Comparison of ENCODE assay signal across 11 cellular contexts in the genomic region with DNA sequence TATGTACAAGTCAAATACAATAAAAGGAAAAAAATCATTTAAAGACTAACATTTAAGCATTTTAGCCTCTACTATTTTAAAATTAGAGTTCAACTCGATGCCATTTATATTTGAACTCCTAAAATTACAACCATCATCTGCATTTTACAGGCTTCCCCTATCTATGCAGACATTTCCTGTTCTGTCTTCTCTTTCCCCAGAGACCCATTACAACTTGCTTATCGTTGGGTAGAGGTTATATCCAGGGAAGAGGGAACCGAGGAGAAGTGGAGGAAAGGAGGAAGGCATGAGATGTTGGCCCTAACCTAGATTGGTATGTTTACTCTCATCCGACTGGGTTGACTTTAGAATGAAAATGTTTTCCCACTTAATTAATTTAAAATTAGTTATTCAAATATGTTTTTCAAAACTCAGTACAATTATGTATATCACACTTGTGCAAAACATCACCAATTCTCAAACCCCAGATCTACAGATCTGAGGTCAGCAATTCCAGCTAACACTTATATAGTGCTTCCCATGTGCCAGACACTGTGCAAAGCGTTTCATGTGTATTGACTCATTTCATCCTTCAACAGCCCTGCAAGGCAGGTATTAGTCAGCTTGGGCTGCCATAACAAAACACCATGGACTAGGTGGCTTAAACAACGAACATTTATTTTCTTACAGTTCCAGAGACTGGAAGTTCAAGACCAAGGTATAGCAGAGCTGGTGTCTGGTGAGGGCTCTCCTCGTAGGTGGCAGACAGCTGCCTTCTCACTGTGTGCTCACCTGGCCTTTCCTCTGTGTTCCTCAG. TPM values are rescaled to one million over a fixed set of nuclear protein-coding genes. Genes with fewer than 3 reads are reported as not detected.
DNase-seq lines count a peak whose midpoint lies in the region; ATAC-seq and TF ChIP-seq lines count a peak whose summit lies in the region.
"Had no signal": no experiment of that assay in that cellular context is flagged by ENCODE, and none has a peak within 500 bp of the region (broad histone marks: within the 10 kb centered on the region; RNA-seq: fewer than 3 reads in every experiment).

No MANE protein-coding gene starts in this region.

- H3K4me3 ChIP-seq in left ventricle myocardium inferior, result no peak overlapping the region
- H3K4me3 ChIP-seq in naive thymus-derived CD4-positive, alpha-beta T cell (ENCODE audit: low read length), result no peak overlapping the region
- H3K4me3 ChIP-seq in psoas muscle, result no peak overlapping the region
- H3K4me3 ChIP-seq: spleen had no signal

- no peaks in the 10 kb centered on the region for H3K9me3 Mint-ChIP-seq in activated naive CD4-positive, alpha-beta T cell treated with anti-CD3 and anti-CD28 coated beads, Interleukin-2, amount 50 U/mL, for 24 hours
- H3K9me3 Mint-ChIP-seq in stimulated activated naive B cell treated with anti-CD40 and anti-IgM and Interleukin-4, amounts not matched to agents 10 μg/mL and 1 μg/mL and 100 μg/mL, for 72 hours, result peaks cover 8 to 11% of the 10 kb centered on the region in 2 donors
- H3K9me3 Mint-ChIP-seq in naive thymus-derived CD4-positive, alpha-beta T cell, result peaks cover 0 to 2% (median 0%) of the 10 kb centered on the region in 11 donors

- no peaks in the 10 kb centered on the region for H3K36me3 ChIP-seq in left ventricle myocardium inferior
- H3K36me3 ChIP-seq in naive thymus-derived CD4-positive, alpha-beta T cell (ENCODE audit: control insufficient read depth in 2 of 3, insufficient read depth in 3 of 3, low read length in 3 of 3), result no peaks in the 10 kb centered on the region
- no peaks in the 10 kb centered on the region for H3K36me3 ChIP-seq in psoas muscle (ENCODE audit: insufficient read depth in 1 of 2, low read depth in 1 of 2)
- H3K36me3 ChIP-seq: spleen had no signal

- H3K27me3 Mint-ChIP-seq in activated naive CD4-positive, alpha-beta T cell treated with anti-CD3 and anti-CD28 coated beads, Interleukin-2, amount 50 U/mL, for 24 hours, result no peaks in the 10 kb centered on the region
- H3K27me3 Mint-ChIP-seq in stimulated activated naive B cell treated with anti-CD40 and anti-IgM and Interleukin-4, amounts not matched to agents 10 μg/mL and 1 μg/mL and 100 μg/mL, for 72 hours, result no peaks in the 10 kb centered on the region
- H3K27me3 Mint-ChIP-seq in naive thymus-derived CD4-positive, alpha-beta T cell, result peaks cover 0 to 17% (median 0%) of the 10 kb centered on the region in 5 donors

- H3K4me3 Mint-ChIP-seq in activated naive CD4-positive, alpha-beta T cell treated with anti-CD3 and anti-CD28 coated beads, Interleukin-2, amount 50 U/mL, for 24 hours, result no peak overlapping the region
- peak overlapping the region; percentile 12 to 54 for H3K4me3 Mint-ChIP-seq in stimulated activated naive B cell treated with anti-CD40 and anti-IgM and Interleukin-4, amounts not matched to agents 10 μg/mL and 1 μg/mL and 100 μg/mL, for 72 hours
- H3K4me3 Mint-ChIP-seq in naive thymus-derived CD4-positive, alpha-beta T cell, result no peak overlapping the region

- ATAC-seq in left cardiac atrium, result no peak
- peak; percentile 84 for ATAC-seq in stimulated activated naive B cell treated with anti-CD40 and anti-IgM and Interleukin-4, amounts not matched to agents 10 μg/mL and 1 μg/mL and 100 μg/mL, for 72 hours (replicated peaks)
- no peak for ATAC-seq in naive thymus-derived CD4-positive, alpha-beta T cell
- no peak for ATAC-seq in psoas muscle
- ATAC-seq: Panc1 had no signal

- 65 to 69% (median 67%) methylated on average over 7 of the region's 7 CpGs for WGBS in psoas muscle, 3 donors

- no peaks in the 10 kb centered on the region for H3K36me3 Mint-ChIP-seq in activated naive CD4-positive, alpha-beta T cell treated with anti-CD3 and anti-CD28 coated beads, Interleukin-2, amount 50 U/mL, for 24 hours
- H3K36me3 Mint-ChIP-seq in stimulated activated naive B cell treated with anti-CD40 and anti-IgM and Interleukin-4, amounts not matched to agents 10 μg/mL and 1 μg/mL and 100 μg/mL, for 72 hours, result peaks cover 11 to 13% of the 10 kb centered on the region in 2 donors
- peaks cover 0 to 3% (median 0%) of the 10 kb centered on the region in 5 donors for H3K36me3 Mint-ChIP-seq in naive thymus-derived CD4-positive, alpha-beta T cell

- POLR2A ChIA-PET in naive thymus-derived CD4-positive, alpha-beta T cell (lab: Charles Lee), result interaction anchor here (1.1 to 1.8 kb wide), 3 partner anchors 27 to 78 kb away, joined by 3 to 5 read pairs (median 3); no protein-coding TSS in a partner anchor

- TF ChIP-seq CTCF in left ventricle myocardium inferior (IDR thresholded peaks at IDR 0.05; ENCODE audit: borderline replicate concordance), result no peak
- TF ChIP-seq CTCF in psoas muscle (IDR thresholded peaks at IDR 0.05), result no peak

- H3K27ac ChIP-seq in left ventricle myocardium inferior (replicated peaks) (peak overlapping the region; percentile 1), psoas muscle (no peak overlapping the region)
- H3K27ac ChIP-seq in naive thymus-derived CD4-positive, alpha-beta T cell (ENCODE audit: low read depth, low read length), result no peak overlapping the region
- H3K27ac ChIP-seq: spleen had no signal

- H3K4me1 ChIP-seq in left ventricle myocardium inferior, result peaks cover 51% of the 10 kb centered on the region
- H3K4me1 ChIP-seq in naive thymus-derived CD4-positive, alpha-beta T cell (ENCODE audit: control insufficient read depth in 2 of 2, insufficient read depth in 2 of 2, low read length in 2 of 2), result peaks cover 23 to 32% of the 10 kb centered on the region in 2 donors
- H3K4me1 ChIP-seq in psoas muscle, result peaks cover 44% of the 10 kb centered on the region

- H3K27me3 ChIP-seq in left ventricle myocardium inferior (ENCODE audit: low read depth), result no peaks in the 10 kb centered on the region
- H3K27me3 ChIP-seq in naive thymus-derived CD4-positive, alpha-beta T cell (ENCODE audit: control insufficient read depth in 2 of 2, insufficient read depth in 2 of 2, low read length in 2 of 2), result no peaks in the 10 kb centered on the region
- H3K27me3 ChIP-seq in psoas muscle (ENCODE audit: insufficient read depth in 3 of 3, low read length in 2 of 3), result no peaks in the 10 kb centered on the region
- H3K27me3 ChIP-seq: spleen had no signal

- CTCF ChIA-PET in naive thymus-derived CD4-positive, alpha-beta T cell (lab: Charles Lee), result no interaction called here

- intact Hi-C loops in left ventricle myocardium inferior (cut with micrococcal nuclease), result no loop called here
- intact Hi-C loops in left cardiac atrium (cut with DNase I), result no loop called here
- intact Hi-C loops in naive thymus-derived CD4-positive, alpha-beta T cell (cut with micrococcal nuclease), result loop anchor here in 1 of 2 donors (2.0 to 10.0 kb wide), 2 partner anchors 13 to 563 kb away; no protein-coding TSS in a partner anchor
- intact Hi-C loops in psoas muscle (cut with DNase I), result loop anchor here in 1 of 2 donors (5.0 kb wide), 1 partner anchor 80 kb away; a partner anchor contains a TSS

- H3K27ac Mint-ChIP-seq in activated naive CD4-positive, alpha-beta T cell treated with anti-CD3 and anti-CD28 coated beads, Interleukin-2, amount 50 U/mL, for 24 hours, result peak overlapping the region; percentile 75
- peak overlapping the region; percentile 94 for H3K27ac Mint-ChIP-seq in stimulated activated naive B cell treated with anti-CD40 and anti-IgM and Interleukin-4, amounts not matched to agents 10 μg/mL and 1 μg/mL and 100 μg/mL, for 72 hours
- no peak overlapping the region for H3K27ac Mint-ChIP-seq in naive thymus-derived CD4-positive, alpha-beta T cell

- H3K4me1 Mint-ChIP-seq in activated naive CD4-positive, alpha-beta T cell treated with anti-CD3 and anti-CD28 coated beads, Interleukin-2, amount 50 U/mL, for 24 hours, result peaks cover 48% of the 10 kb centered on the region
- peaks cover 41 to 77% of the 10 kb centered on the region in 2 donors for H3K4me1 Mint-ChIP-seq in stimulated activated naive B cell treated with anti-CD40 and anti-IgM and Interleukin-4, amounts not matched to agents 10 μg/mL and 1 μg/mL and 100 μg/mL, for 72 hours
- H3K4me1 Mint-ChIP-seq in naive thymus-derived CD4-positive, alpha-beta T cell, result peaks cover 17 to 50% (median 42%) of the 10 kb centered on the region in 7 donors

- in situ Hi-C loops in KBM-7 (cut with MboI; ENCODE audit: low pct_unique_long_range_greater_than_20kb, low sequenced_read_pairs), result loop anchor here (25.0 kb wide), 1 partner anchor 190 kb away; no protein-coding TSS in a partner anchor

- H3K9me3 ChIP-seq in left ventricle myocardium inferior (replicated peaks) (no peaks in the 10 kb centered on the region), psoas muscle (no peaks in the 10 kb centered on the region)
- H3K9me3 ChIP-seq in naive thymus-derived CD4-positive, alpha-beta T cell (ENCODE audit: control insufficient read depth in 2 of 3, low read length in 3 of 3), result no peaks in the 10 kb centered on the region
- H3K9me3 ChIP-seq: spleen had no signal

- DNase-seq in left ventricle myocardium inferior (no peak), left cardiac atrium (no peak), KBM-7 (peak; percentile 66), NCI-H1436 (lab: John Stamatoyannopoulos, UW) (no peak), psoas muscle (no peak)
- DNase-seq in stimulated activated naive B cell treated with anti-CD40 and anti-IgM and Interleukin-4, amounts not matched to agents 10 μg/mL and 1 μg/mL and 100 μg/mL, for 72 hours, result peak; percentile 52
- DNase-seq in naive thymus-derived CD4-positive, alpha-beta T cell, result no peak
- DNase-seq: nucleus accumbens, spleen had no signal

RNA-seq across cellular contexts. Expression of a gene that starts 27.3 kb away (rescaled TPM):
- total RNA-seq in left ventricle myocardium inferior, result 13.6 TPM
- total RNA-seq in left cardiac atrium, result 10 to 100 TPM; 15.6 to 17.3 TPM
- total RNA-seq in naive thymus-derived CD4-positive, alpha-beta T cell, result 10 to 100 TPM; 38.1 to 92.6 (median 62.4) TPM
- polyA plus RNA-seq in naive thymus-derived CD4-positive, alpha-beta T cell, result 10 to 100 TPM; 68.7 to 76.8 TPM
- 10 to 100 TPM; 12.5 to 21.5 (median 16.4) TPM for total RNA-seq in psoas muscle
- polyA plus RNA-seq in psoas muscle, result 10 to 100 TPM in 2 of 3 donors, 1 to 10 TPM in 1; 7.9 to 10.2 (median 10.0) TPM

Comparison
In these comparisons a context has a peak if more than half of its experiments do, and no peak if none do; other contexts are left out.
1. DNase-seq: peak in KBM-7 (single experiment) and stimulated activated naive B cell treated with anti-CD40 and anti-IgM and Interleukin-4, amounts not matched to agents 10 μg/mL and 1 μg/mL and 100 μg/mL, for 72 hours (single experiment); none in left ventricle myocardium inferior (single experiment), left cardiac atrium (single experiment), naive thymus-derived CD4-positive, alpha-beta T cell (0 of 9), NCI-H1436 (single experiment) and psoas muscle (0 of 2).
2. ATAC-seq: peak in stimulated activated naive B cell treated with anti-CD40 and anti-IgM and Interleukin-4, amounts not matched to agents 10 μg/mL and 1 μg/mL and 100 μg/mL, for 72 hours (2 of 2); none in left cardiac atrium (0 of 2), naive thymus-derived CD4-positive, alpha-beta T cell (single experiment) and psoas muscle (0 of 4).
3. H3K27ac Mint-ChIP-seq: peak in activated naive CD4-positive, alpha-beta T cell treated with anti-CD3 and anti-CD28 coated beads, Interleukin-2, amount 50 U/mL, for 24 hours (single experiment) and stimulated activated naive B cell treated with anti-CD40 and anti-IgM and Interleukin-4, amounts not matched to agents 10 μg/mL and 1 μg/mL and 100 μg/mL, for 72 hours (single experiment); none in naive thymus-derived CD4-positive, alpha-beta T cell (0 of 9).
4. H3K4me3 Mint-ChIP-seq: peak in stimulated activated naive B cell treated with anti-CD40 and anti-IgM and Interleukin-4, amounts not matched to agents 10 μg/mL and 1 μg/mL and 100 μg/mL, for 72 hours (2 of 2); none in activated naive CD4-positive, alpha-beta T cell treated with anti-CD3 and anti-CD28 coated beads, Interleukin-2, amount 50 U/mL, for 24 hours (single experiment) and naive thymus-derived CD4-positive, alpha-beta T cell (0 of 10).